Comparison of ENCODE assay signal across 12 cellular contexts in the genomic region with DNA sequence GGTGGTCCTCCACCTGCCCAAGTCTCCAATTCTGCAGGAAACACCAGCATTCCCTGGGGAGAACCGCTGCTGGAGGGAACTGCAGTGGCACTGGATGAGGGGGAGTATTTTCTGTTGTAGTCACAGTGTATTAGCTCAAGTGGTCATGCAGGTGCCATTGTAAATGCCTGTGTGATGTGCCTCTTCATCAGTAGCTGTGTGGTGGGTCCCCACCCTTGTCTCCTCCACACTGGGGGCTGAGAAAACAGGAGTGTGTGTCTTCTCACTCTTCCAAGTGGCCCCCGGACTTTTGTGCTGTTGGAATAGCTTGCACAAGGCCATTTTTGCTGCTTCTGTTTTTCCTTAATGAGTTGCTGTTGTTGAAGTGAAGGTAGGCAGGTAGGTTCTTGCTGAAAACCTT. TPM values are rescaled to one million over a fixed set of nuclear protein-coding genes. Genes with fewer than 3 reads are reported as not detected.
A peak's percentile ranks its signal among the peaks of the same experiment; 100 is the strongest.
DNase-seq lines count a peak whose midpoint lies in the region; ATAC-seq and TF ChIP-seq lines count a peak whose summit lies in the region.
"Had no signal": no experiment of that assay in that cellular context is flagged by ENCODE, and none has a peak within 500 bp of the region (broad histone marks: within the 10 kb centered on the region; RNA-seq: fewer than 3 reads in every experiment).

No MANE protein-coding gene starts in this region.

- H3K4me2 ChIP-seq in DOHH2 (ENCODE audit: low read length): peak overlapping the region; percentile 57; the same call in 1 of the 2 replicates

- peak overlapping the region; percentile 88 for H3K27ac ChIP-seq in CD4-positive, alpha-beta T cell (ENCODE audit: low read depth, low read length)
- no peak overlapping the region for H3K27ac ChIP-seq in DOHH2 (ENCODE audit: low read depth, low read length)
- H3K27ac ChIP-seq: epithelial cell of prostate had no signal

- intact Hi-C loops in CD4-positive, alpha-beta T cell (cut with DNase I, micrococcal nuclease): loop anchor here (5.0 to 10.0 kb wide), 2 partner anchors 34 to 179 kb away; no protein-coding TSS in a partner anchor
- intact Hi-C loops in activated T-helper 2 cell treated with anti-CD3 and anti-CD28 coated beads, Interferon-gamma antibody, Interleukin-2, Interleukin-4, amounts not matched to agents 10 μg/mL and 5 μg/mL and 100 μg/mL, durations not matched to agents 14 hours and 24 hours and 36 hours (cut with micrococcal nuclease): no loop called here
- intact Hi-C loops in lower leg skin (cut with DNase I; ENCODE audit: low total_unique reads): loop anchor here (10.0 kb wide), 1 partner anchor 121 kb away; no protein-coding TSS in a partner anchor

- peaks cover 90% of the 10 kb centered on the region for H3K79me2 ChIP-seq in DOHH2 (ENCODE audit: control insufficient read depth, low read length)

- DNase-seq in CD4-positive, alpha-beta T cell: no peak
- DNase-seq in activated T-helper 2 cell treated with anti-CD3 and anti-CD28 coated beads, Interferon-gamma antibody, Interleukin-2, Interleukin-4, amounts not matched to agents 10 μg/mL and 5 μg/mL and 100 μg/mL, durations not matched to agents 14 hours and 24 hours and 36 hours (ENCODE audit: low spot score): no peak
- DNase-seq in naive thymus-derived CD8-positive, alpha-beta T cell: no peak
- DNase-seq in foreskin fibroblast: no peak
- no peak for DNase-seq in lower leg skin (ENCODE audit: low spot score in 2 of 2)
- DNase-seq in hepatic stellate cell (ENCODE audit: low spot score): no peak
- DNase-seq: H9, IMR-90, NCI-H1092 treated with DMSO at 0.1 percent for 48 hours, T-helper 9 cell had no signal

- peak overlapping the region; percentile 69 for H3K4me3 Mint-ChIP-seq in CD4-positive, alpha-beta T cell
- H3K4me3 Mint-ChIP-seq in activated T-helper 2 cell treated with anti-CD3 and anti-CD28 coated beads, Interferon-gamma antibody, Interleukin-2, Interleukin-4, amounts not matched to agents 10 μg/mL and 5 μg/mL and 100 μg/mL, durations not matched to agents 14 hours and 24 hours and 36 hours (ENCODE audit: low read depth): peak overlapping the region; percentile 57
- peak overlapping the region; percentile 61 to 99 (median 70) for H3K4me3 Mint-ChIP-seq in naive thymus-derived CD8-positive, alpha-beta T cell
- H3K4me3 Mint-ChIP-seq: H9 had no signal

- H3F3A ChIP-seq in DOHH2 (ENCODE audit: control insufficient read depth, insufficient read depth): no peaks in the 10 kb centered on the region

- no peaks in the 10 kb centered on the region for H3K9me3 Mint-ChIP-seq in CD4-positive, alpha-beta T cell
- no peaks in the 10 kb centered on the region for H3K9me3 Mint-ChIP-seq in activated T-helper 2 cell treated with anti-CD3 and anti-CD28 coated beads, Interferon-gamma antibody, Interleukin-2, Interleukin-4, amounts not matched to agents 10 μg/mL and 5 μg/mL and 100 μg/mL, durations not matched to agents 14 hours and 24 hours and 36 hours
- peaks cover 0 to 1% (median 0%) of the 10 kb centered on the region in 9 donors for H3K9me3 Mint-ChIP-seq in naive thymus-derived CD8-positive, alpha-beta T cell
- H3K9me3 Mint-ChIP-seq: H9 had no signal

- no peak for TF ChIP-seq POLR2A in lower leg skin (IDR thresholded peaks at IDR 0.05)

- no peak for TF ChIP-seq CTCF in CD4-positive, alpha-beta T cell (IDR thresholded peaks at IDR 0.05)
- TF ChIP-seq CTCF in DOHH2 (IDR thresholded peaks at IDR 0.05; ENCODE audit: low read depth, low read length, poor library complexity, severe bottlenecking) (no peak), foreskin fibroblast (IDR thresholded peaks at IDR 0.05; ENCODE audit: low read depth, low read length) (no peak), lower leg skin (IDR thresholded peaks at IDR 0.05) (no peak)

- CTCF ChIA-PET in CD4-positive, alpha-beta T cell (lab: Charles Lee): interaction anchor here (1.6 kb wide), 1 partner anchor 10 kb away, joined by 5 read pairs; no protein-coding TSS in a partner anchor

- H3K27ac Mint-ChIP-seq in CD4-positive, alpha-beta T cell: peak overlapping the region; percentile 98
- peak overlapping the region; percentile 88 for H3K27ac Mint-ChIP-seq in activated T-helper 2 cell treated with anti-CD3 and anti-CD28 coated beads, Interferon-gamma antibody, Interleukin-2, Interleukin-4, amounts not matched to agents 10 μg/mL and 5 μg/mL and 100 μg/mL, durations not matched to agents 14 hours and 24 hours and 36 hours
- H3K27ac Mint-ChIP-seq in naive thymus-derived CD8-positive, alpha-beta T cell: peak overlapping the region; percentile 82 to 98 (median 93)

- no peaks in the 10 kb centered on the region for H3K27me3 ChIP-seq in CD4-positive, alpha-beta T cell (ENCODE audit: control insufficient read depth, insufficient read depth, low read length)
- H3K27me3 ChIP-seq in DOHH2 (ENCODE audit: control insufficient read depth, low read length): no peaks in the 10 kb centered on the region

- peaks cover 68% of the 10 kb centered on the region for H3K36me3 Mint-ChIP-seq in CD4-positive, alpha-beta T cell (ENCODE audit: low read depth)
- H3K36me3 Mint-ChIP-seq in activated T-helper 2 cell treated with anti-CD3 and anti-CD28 coated beads, Interferon-gamma antibody, Interleukin-2, Interleukin-4, amounts not matched to agents 10 μg/mL and 5 μg/mL and 100 μg/mL, durations not matched to agents 14 hours and 24 hours and 36 hours (ENCODE audit: low read depth): peaks cover 82% of the 10 kb centered on the region
- peaks cover 0 to 53% (median 12%) of the 10 kb centered on the region in 3 donors for H3K36me3 Mint-ChIP-seq in naive thymus-derived CD8-positive, alpha-beta T cell

- H3K27me3 Mint-ChIP-seq in CD4-positive, alpha-beta T cell: no peaks in the 10 kb centered on the region
- no peaks in the 10 kb centered on the region for H3K27me3 Mint-ChIP-seq in activated T-helper 2 cell treated with anti-CD3 and anti-CD28 coated beads, Interferon-gamma antibody, Interleukin-2, Interleukin-4, amounts not matched to agents 10 μg/mL and 5 μg/mL and 100 μg/mL, durations not matched to agents 14 hours and 24 hours and 36 hours (ENCODE audit: low read depth)
- H3K27me3 Mint-ChIP-seq in naive thymus-derived CD8-positive, alpha-beta T cell: no peaks in the 10 kb centered on the region

- POLR2A ChIA-PET in CD4-positive, alpha-beta T cell (lab: Charles Lee): interaction anchor here (0.6 to 8.7 kb wide), 14 partner anchors 8 to 343 kb away, joined by 3 to 69 read pairs (median 8); a partner anchor contains a TSS
- POLR2A ChIA-PET in naive thymus-derived CD8-positive, alpha-beta T cell (lab: Charles Lee): interaction anchor here (0.6 to 7.1 kb wide), 8 partner anchors 8 to 341 kb away, joined by 3 to 58 read pairs (median 6); a partner anchor contains a TSS

- WGBS in lower leg skin, 2 donors: 73 to 82% methylated on average over 2 of the region's 2 CpGs

- peaks cover 3% of the 10 kb centered on the region; the same call in 1 of the 2 replicates for H3K36me3 ChIP-seq in DOHH2 (ENCODE audit: control insufficient read depth, low read length)

- ATAC-seq in CD4-positive, alpha-beta T cell (ENCODE audit: poor library complexity): no peak
- ATAC-seq in naive thymus-derived CD8-positive, alpha-beta T cell: no peak

- peaks cover 97% of the 10 kb centered on the region for H3K4me1 Mint-ChIP-seq in CD4-positive, alpha-beta T cell (ENCODE audit: low read depth)
- H3K4me1 Mint-ChIP-seq in activated T-helper 2 cell treated with anti-CD3 and anti-CD28 coated beads, Interferon-gamma antibody, Interleukin-2, Interleukin-4, amounts not matched to agents 10 μg/mL and 5 μg/mL and 100 μg/mL, durations not matched to agents 14 hours and 24 hours and 36 hours (ENCODE audit: low read depth): peaks cover 84% of the 10 kb centered on the region
- peaks cover 49 to 99% (median 99%) of the 10 kb centered on the region in 4 donors for H3K4me1 Mint-ChIP-seq in naive thymus-derived CD8-positive, alpha-beta T cell

- no peaks in the 10 kb centered on the region for H3K9me2 ChIP-seq in DOHH2 (replicated peaks; ENCODE audit: control insufficient read depth, low read length)

- H3K9me3 ChIP-seq in CD4-positive, alpha-beta T cell (ENCODE audit: control insufficient read depth, low read length): no peaks in the 10 kb centered on the region
- H3K9me3 ChIP-seq in DOHH2 (ENCODE audit: control insufficient read depth, insufficient read depth, low read length): no peaks in the 10 kb centered on the region

- H4K20me1 ChIP-seq in DOHH2 (ENCODE audit: control insufficient read depth, insufficient read depth, low read depth, low read length): peaks cover 6% of the 10 kb centered on the region; the same call in 1 of the 2 replicates

- peaks cover 39% of the 10 kb centered on the region for H3K4me1 ChIP-seq in DOHH2 (ENCODE audit: control insufficient read depth, low read length)

- H3K4me3 ChIP-seq in DOHH2 (ENCODE audit: low read length): no peak overlapping the region
- H3K4me3 ChIP-seq in foreskin fibroblast (ENCODE audit: low read depth in 1 of 2, low read length in 2 of 2): no peak overlapping the region
- no peak overlapping the region for H3K4me3 ChIP-seq in lower leg skin (ENCODE audit: low read depth, poor library complexity, severe bottlenecking)

RNA-seq across cellular contexts. Expression of a gene that starts 8.7 kb away (rescaled TPM):
- total RNA-seq in CD4-positive, alpha-beta T cell: 10 to 100 TPM; 92.1 to 92.3 TPM
- 72.4 and 73.9 TPM in 2 replicates for total RNA-seq in activated T-helper 2 cell treated with anti-CD3 and anti-CD28 coated beads, Interferon-gamma antibody, Interleukin-2, Interleukin-4, amounts not matched to agents 10 μg/mL and 5 μg/mL and 100 μg/mL, durations not matched to agents 14 hours and 24 hours and 36 hours
- total RNA-seq in naive thymus-derived CD8-positive, alpha-beta T cell: 100 to 1,000 TPM; 119 to 124 TPM
- polyA plus RNA-seq in naive thymus-derived CD8-positive, alpha-beta T cell: 100 to 1,000 TPM in 1 of 3 donors, 10 to 100 TPM in 2; 36.6 to 110 (median 67.8) TPM
- total RNA-seq in lower leg skin: 10 to 100 TPM; 56.1 to 69.6 (median 58.7) TPM
